Comparison of ENCODE assay signal across 26 cellular contexts in the genomic region with DNA sequence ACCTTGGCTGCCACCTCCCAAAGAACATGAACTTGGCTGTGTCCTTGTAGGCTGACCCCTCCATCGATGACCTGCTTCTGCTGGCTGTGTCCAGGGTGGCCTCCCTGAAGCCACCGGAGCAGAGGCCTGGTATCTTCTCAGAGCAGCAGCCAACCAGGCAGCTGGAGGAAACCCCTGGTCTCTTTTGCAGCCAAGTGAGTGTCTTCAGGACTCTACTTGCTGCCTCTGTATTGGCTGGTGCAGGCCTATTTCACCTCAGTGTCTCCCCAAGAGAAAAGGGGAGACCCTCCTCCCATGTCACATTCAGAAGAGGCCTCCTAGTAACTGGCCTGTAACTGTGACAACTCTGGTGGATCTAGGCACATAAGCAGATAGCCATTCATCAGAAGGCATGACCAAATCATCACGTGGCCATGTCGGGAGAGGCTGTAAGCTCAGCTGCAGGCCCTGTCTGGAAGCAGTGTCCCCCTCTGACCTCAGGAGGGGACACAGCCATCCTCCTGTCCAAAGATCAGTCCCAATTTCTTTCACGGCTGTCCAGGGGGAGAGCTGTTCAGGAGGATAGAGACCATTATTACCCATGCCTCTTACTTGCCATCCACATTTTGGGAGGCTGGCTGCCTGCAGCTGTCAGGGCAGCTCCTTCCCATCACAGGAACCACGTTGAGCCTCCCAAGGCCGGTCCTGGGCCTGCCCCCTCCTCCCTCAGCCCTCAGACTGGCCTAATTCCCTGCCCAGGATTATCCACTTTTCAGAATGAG. TPM values are rescaled to one million over a fixed set of nuclear protein-coding genes. Genes with fewer than 3 reads are reported as not detected.
DNase-seq lines count a peak whose midpoint lies in the region; ATAC-seq and TF ChIP-seq lines count a peak whose summit lies in the region.
"Had no signal": no experiment of that assay in that cellular context is flagged by ENCODE, and none has a peak within 500 bp of the region (broad histone marks: within the 10 kb centered on the region; RNA-seq: fewer than 3 reads in every experiment).

No MANE protein-coding gene starts in this region.

- intact Hi-C loops in sciatic nerve (cut with DNase I) (no loop called here), right cardiac atrium (cut with DNase I) (no loop called here)

- peak overlapping the region; percentile 52; the same call in 1 of the 2 replicates for H2AFZ ChIP-seq in GM23338

- H3K27me3 Mint-ChIP-seq in GM23338 (ENCODE audit: insufficient read depth, low read depth, poor library complexity) (peaks cover 7% of the 10 kb centered on the region), endothelial cell (ENCODE audit: unreplicated experiment) (peaks cover 8% of the 10 kb centered on the region)

- H3K27ac Mint-ChIP-seq in GM23338 = no peak overlapping the region
- peak overlapping the region; percentile 51 for H3K27ac Mint-ChIP-seq in endothelial cell (ENCODE audit: unreplicated experiment)
- H3K27ac Mint-ChIP-seq: activated B cell treated with CpG ODN at 0.5 μM for 24 hours; activated CD4-positive, alpha-beta T cell treated with anti-CD3 and anti-CD28 coated beads, Interleukin-2, amount 10 ng/mL, durations not matched to agents 7 days and 5 days; activated naive CD8-positive, alpha-beta T cell treated with anti-CD3 and anti-CD28 coated beads, Interleukin-2, amount 10 ng/mL, durations not matched to agents 7 days and 5 days had no signal

- DNase-seq in GM23338 (ENCODE audit: low spot score) (no peak), OCI-M1 (lab: John Stamatoyannopoulos, UW) (peak; percentile 5), endothelial cell (ENCODE audit: low spot score) (no peak), omental fat pad (ENCODE audit: low spot score) (no peak), sciatic nerve (ENCODE audit: low spot score) (no peak), T-helper 1 cell (no peak), right cardiac atrium (no peak)
- DNase-seq: activated B cell treated with CpG ODN at 0.5 μM for 24 hours; activated CD4-positive, alpha-beta T cell treated with anti-CD3 and anti-CD28 coated beads, Interleukin-2, amount 10 ng/mL, durations not matched to agents 7 days and 5 days; activated gamma-delta T cell treated with Interleukin-2 at 50 U/mL for 16 hours; activated naive CD8-positive, alpha-beta T cell treated with anti-CD3 and anti-CD28 coated beads, Interleukin-2, amount 10 ng/mL, durations not matched to agents 7 days and 5 days; activated T-cell treated with anti-CD3 and anti-CD28 coated beads, Interleukin-2, amount 50 U/mL, for 4 hours; aorta; CD4-positive, alpha-beta memory T cell; DND-41; effector CD8-positive, alpha-beta T cell; GF-D8; naive B cell; NCI-H1417; NCI-H2029; NCI-H69; nucleus accumbens; SIG-M5; stimulated activated naive CD8-positive, alpha-beta T cell treated with anti-CD3 and anti-CD28 coated beads, Interleukin-15, Interleukin-2, amounts not matched to agents 100 U/mL and 50 U/mL, for 24 hours; testis had no signal

- H3K36me3 Mint-ChIP-seq in GM23338 (ENCODE audit: low read depth) (no peaks in the 10 kb centered on the region), endothelial cell (ENCODE audit: low read depth, unreplicated experiment) (no peaks in the 10 kb centered on the region)
- H3K36me3 Mint-ChIP-seq: activated naive CD8-positive, alpha-beta T cell treated with anti-CD3 and anti-CD28 coated beads, Interleukin-2, amount 10 ng/mL, durations not matched to agents 7 days and 5 days; CD4-positive, alpha-beta memory T cell; naive B cell had no signal

- H3K9me3 ChIP-seq in right cardiac atrium (ENCODE audit: control insufficient read depth, low read length) = no peaks in the 10 kb centered on the region
- H3K9me3 ChIP-seq: testis had no signal

- H3K36me3 ChIP-seq in GM23338 (ENCODE audit: insufficient read depth) = no peaks in the 10 kb centered on the region

- WGBS in right cardiac atrium = 66% methylated on average over 7 of the region's 7 CpGs

- H3K9me3 Mint-ChIP-seq in GM23338 (no peaks in the 10 kb centered on the region; the same call in 2 of the 3 replicates), endothelial cell (ENCODE audit: unreplicated experiment) (no peaks in the 10 kb centered on the region)
- H3K9me3 Mint-ChIP-seq: activated B cell treated with CpG ODN at 0.5 μM for 24 hours; activated CD4-positive, alpha-beta T cell treated with anti-CD3 and anti-CD28 coated beads, Interleukin-2, amount 10 ng/mL, durations not matched to agents 7 days and 5 days; activated naive CD8-positive, alpha-beta T cell treated with anti-CD3 and anti-CD28 coated beads, Interleukin-2, amount 10 ng/mL, durations not matched to agents 7 days and 5 days; activated T-cell treated with anti-CD3 and anti-CD28 coated beads, Interleukin-2, amount 50 U/mL, for 4 hours; CD4-positive, alpha-beta memory T cell; naive B cell had no signal

- no peaks in the 10 kb centered on the region for H3F3A ChIP-seq in GM23338 (replicated peaks; ENCODE audit: low read depth)

- no peaks in the 10 kb centered on the region for H3K79me2 ChIP-seq in GM23338 (replicated peaks; ENCODE audit: insufficient read depth)

- H3K4me3 ChIP-seq in GM23338 (no peak overlapping the region), right cardiac atrium (ENCODE audit: low read length) (no peak overlapping the region)
- H3K4me3 ChIP-seq: skin epidermis, testis had no signal

- H3K4me1 ChIP-seq in GM23338 (ENCODE audit: insufficient read depth) = no peaks in the 10 kb centered on the region
- H3K4me1 ChIP-seq in right cardiac atrium (ENCODE audit: control insufficient read depth, insufficient read depth, low read length) = no peaks in the 10 kb centered on the region

- TF ChIP-seq CTCF in GM23338 (conservative IDR thresholded peaks at IDR 0.05; ENCODE audit: low read depth in 2 of 2) (no peak), endothelial cell (IDR thresholded peaks at IDR 0.05; ENCODE audit: unreplicated experiment) (no peak), omental fat pad (IDR thresholded peaks at IDR 0.05) (no peak)

- ATAC-seq in GM23338 = peak; percentile 62
- ATAC-seq in omental fat pad (ENCODE audit: low FRiP score) = peak; percentile 19
- no peak for ATAC-seq in sciatic nerve
- ATAC-seq in right cardiac atrium = no peak
- ATAC-seq: activated T-cell treated with anti-CD3 and anti-CD28 coated beads, Interleukin-2, amount 50 U/mL, for 4 hours; stimulated activated naive CD8-positive, alpha-beta T cell treated with anti-CD3 and anti-CD28 coated beads, Interleukin-15, Interleukin-2, amounts not matched to agents 100 U/mL and 50 U/mL, for 24 hours had no signal

- H3K4me2 ChIP-seq in GM23338 = no peak overlapping the region

- H3K4me3 Mint-ChIP-seq in GM23338 = no peak overlapping the region
- no peak overlapping the region for H3K4me3 Mint-ChIP-seq in endothelial cell (ENCODE audit: unreplicated experiment)
- H3K4me3 Mint-ChIP-seq: activated B cell treated with CpG ODN at 0.5 μM for 24 hours; activated CD4-positive, alpha-beta T cell treated with anti-CD3 and anti-CD28 coated beads, Interleukin-2, amount 10 ng/mL, durations not matched to agents 7 days and 5 days; activated naive CD8-positive, alpha-beta T cell treated with anti-CD3 and anti-CD28 coated beads, Interleukin-2, amount 10 ng/mL, durations not matched to agents 7 days and 5 days; activated T-cell treated with anti-CD3 and anti-CD28 coated beads, Interleukin-2, amount 50 U/mL, for 4 hours; CD4-positive, alpha-beta memory T cell; naive B cell had no signal

- H4K20me1 ChIP-seq in GM23338 (replicated peaks; ENCODE audit: insufficient read depth) = no peaks in the 10 kb centered on the region

- H3K4me1 Mint-ChIP-seq in GM23338 = peaks cover 6% of the 10 kb centered on the region; the same call in 2 of the 3 replicates
- H3K4me1 Mint-ChIP-seq in endothelial cell (ENCODE audit: unreplicated experiment) = peaks cover 24% of the 10 kb centered on the region
- H3K4me1 Mint-ChIP-seq: activated B cell treated with CpG ODN at 0.5 μM for 24 hours; activated CD4-positive, alpha-beta T cell treated with anti-CD3 and anti-CD28 coated beads, Interleukin-2, amount 10 ng/mL, durations not matched to agents 7 days and 5 days; activated naive CD8-positive, alpha-beta T cell treated with anti-CD3 and anti-CD28 coated beads, Interleukin-2, amount 10 ng/mL, durations not matched to agents 7 days and 5 days; CD4-positive, alpha-beta memory T cell; naive B cell had no signal

- no peak overlapping the region for H3K27ac ChIP-seq in GM23338 (ENCODE audit: low read depth)
- no peak overlapping the region for H3K27ac ChIP-seq in right cardiac atrium (ENCODE audit: low read length)
- H3K27ac ChIP-seq: skin epidermis, testis had no signal

- no peaks in the 10 kb centered on the region for H3K9me2 ChIP-seq in GM23338 (ENCODE audit: insufficient read depth)

- H3K27me3 ChIP-seq in GM23338 (ENCODE audit: insufficient read depth) = no peaks in the 10 kb centered on the region
- H3K27me3 ChIP-seq in right cardiac atrium (ENCODE audit: control insufficient read depth, insufficient read depth) = no peaks in the 10 kb centered on the region
- H3K27me3 ChIP-seq: testis had no signal

TF ChIP-seq in GM23338, 12 proteins besides CTCF, POLR2A, EP300 and RAD21 (continues in another document):
- TF ChIP-seq JUNB (IDR thresholded peaks at IDR 0.05; ENCODE audit: unreplicated experiment) (no peak), POLR2AphosphoS5 (IDR thresholded peaks at IDR 0.05; ENCODE audit: low read depth) (no peak)

RNA-seq across cellular contexts. Expression of gene ROCK2, which starts 20.8 kb away (rescaled TPM):
- 27.0 and 28.0 TPM in 2 replicates for total RNA-seq in GM23338 (2014; rRNA removed; shearing (Covaris generic))
- polyA plus RNA-seq in GM23338 (2016; fragmentation: Nextera tagmentation; extraction: Ambion mirVana) (12.6 and 16.4 TPM in 2 replicates), right cardiac atrium (10.0 TPM)
- total RNA-seq in endothelial cell (ENCODE audit: unreplicated experiment) (52.8 TPM), omental fat pad (100 to 1,000 TPM; 110 to 197 (median 155) TPM), sciatic nerve (91.6 TPM), right cardiac atrium (10 to 100 TPM; 40.2 to 60.7 (median 40.9) TPM)

Comparison
In these comparisons a context has a peak if more than half of its experiments do, and no peak if none do; other contexts are left out.
1. ATAC-seq: peak in GM23338 (single experiment) and omental fat pad (single experiment); none in sciatic nerve (single experiment) and right cardiac atrium (0 of 2).